In the genomic region with DNA sequence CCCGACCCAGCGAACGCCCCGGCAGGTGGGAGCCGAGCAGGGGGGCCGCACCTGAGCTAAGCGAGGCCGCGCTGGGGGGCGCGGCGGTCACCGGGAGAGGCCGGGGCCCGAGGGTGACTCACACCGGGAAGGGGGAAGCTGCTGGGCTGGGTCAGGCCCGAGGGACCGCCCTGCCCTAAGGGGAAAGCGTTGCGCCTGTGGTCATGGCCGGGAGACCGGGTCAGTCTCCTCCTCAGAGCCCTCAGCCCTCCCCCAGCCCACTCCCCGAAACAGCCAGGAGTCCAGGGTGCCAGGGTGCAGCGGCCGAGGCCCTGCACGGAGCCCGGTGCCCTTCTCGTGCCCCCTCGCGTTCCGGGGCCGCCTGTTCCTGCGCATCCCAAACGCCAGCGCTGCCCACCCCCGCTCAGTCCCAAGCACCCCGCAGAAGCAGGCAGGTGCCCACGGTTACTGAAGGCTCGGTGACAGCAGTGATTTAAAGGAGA, we compare ENCODE assay signal across 8 cellular contexts. TPM values are rescaled to one million over a fixed set of nuclear protein-coding genes. Genes with fewer than 3 reads are reported as not detected.
DNase-seq lines count a peak whose midpoint lies in the region; ATAC-seq and TF ChIP-seq lines count a peak whose summit lies in the region.

No MANE protein-coding gene starts in this region.

- H3K4me3 Mint-ChIP-seq in brain, result peak overlapping the region in 3 of 5 experiments; percentile 67 to 77 (median 73)

- H3K36me3 ChIP-seq in right lobe of liver (no peaks in the 10 kb centered on the region), upper lobe of right lung (no peaks in the 10 kb centered on the region)

- DNase-seq in EH (ENCODE audit: low read depth) (peak; percentile 49), right lobe of liver (peak; percentile 54 to 76 (median 56)), upper lobe of right lung (peak; percentile 79), NCI-H526 (lab: John Stamatoyannopoulos, UW) (no peak), RPMI8226 (no peak)

- H3K27ac Mint-ChIP-seq in brain, result peak overlapping the region in 1 of 5 experiments; percentile 70

- H3K4me3 ChIP-seq in right lobe of liver, result peak overlapping the region; percentile 71 to 94 (median 78)
- H3K4me3 ChIP-seq in upper lobe of right lung, result peak overlapping the region; percentile 88

- H3K27ac ChIP-seq in right lobe of liver, result peak overlapping the region; percentile 26 to 63 (median 57)
- H3K27ac ChIP-seq in upper lobe of right lung, result peak overlapping the region; percentile 73

- H3K9me3 Mint-ChIP-seq in brain, result no peaks in the 10 kb centered on the region

- no peak for TF ChIP-seq POLR2A in right lobe of liver (IDR thresholded peaks at IDR 0.05)

- intact Hi-C loops in right lobe of liver (cut with DNase I) (no loop called here), upper lobe of right lung (cut with DNase I) (no loop called here)

- peak; percentile 7 for ATAC-seq in HG03139 (IDR thresholded peaks at IDR 0.05; ENCODE audit: unreplicated experiment)
- peak in 3 of 4 donors; percentile 7 to 60 (median 26) for ATAC-seq in right lobe of liver
- ATAC-seq in upper lobe of right lung, result peak; percentile 55
- no peak for ATAC-seq in HG02885 (IDR thresholded peaks at IDR 0.05; ENCODE audit: poor library complexity, unreplicated experiment)

- H3K4me1 Mint-ChIP-seq in brain, result peaks cover 26% of the 10 kb centered on the region

- H3K27me3 Mint-ChIP-seq in brain, result no peaks in the 10 kb centered on the region

- WGBS in right lobe of liver (ENCODE audit: insufficient coverage, low coverage, low lambda C conversion rate, missing lambda C conversion rate), result 20% methylated on average over 11 of the region's 39 CpGs

- H3K27me3 ChIP-seq in right lobe of liver (no peaks in the 10 kb centered on the region), upper lobe of right lung (no peaks in the 10 kb centered on the region)

- TF ChIP-seq CTCF in brain (conservative IDR thresholded peaks at IDR 0.05), result no peak
- TF ChIP-seq CTCF in right lobe of liver (IDR thresholded peaks at IDR 0.05), result no peak
- no peak for TF ChIP-seq CTCF in upper lobe of right lung (IDR thresholded peaks at IDR 0.05)

- no peaks in the 10 kb centered on the region for H3K36me3 Mint-ChIP-seq in brain

- peaks cover 0 to 11% (median 0%) of the 10 kb centered on the region in 4 donors for H3K4me1 ChIP-seq in right lobe of liver
- peaks cover 13% of the 10 kb centered on the region for H3K4me1 ChIP-seq in upper lobe of right lung

- H3K9me3 ChIP-seq in right lobe of liver (no peaks in the 10 kb centered on the region), upper lobe of right lung (no peaks in the 10 kb centered on the region)

RNA-seq across cellular contexts. Expression of a gene that starts 0.7 kb away (rescaled TPM):
- polyA plus RNA-seq in brain (ENCODE audit: insufficient read depth, low read depth, low replicate concordance), result 7.3 TPM
- total RNA-seq in right lobe of liver (1 to 10 TPM; 4.7 to 8.0 (median 5.7) TPM), upper lobe of right lung (6.5 TPM)

RNA-seq across cellular contexts. Expression of a gene that starts 0.9 kb away (rescaled TPM):
- 12.0 TPM for polyA plus RNA-seq in brain (ENCODE audit: insufficient read depth, low read depth, low replicate concordance)
- total RNA-seq in right lobe of liver (10 to 100 TPM in 3 of 6 experiments, 1 to 10 TPM in 3; 3.3 to 14.4 (median 10.6) TPM), upper lobe of right lung (27.3 TPM)

RNA-seq across cellular contexts. Expression of a gene that starts 17.3 kb away (rescaled TPM):
- polyA plus RNA-seq in brain (ENCODE audit: insufficient read depth, low read depth, low replicate concordance), result 0.15 TPM
- total RNA-seq in right lobe of liver, result 10 to 100 TPM in 2 of 6 experiments, 1 to 10 TPM in 4; 3.3 to 11.5 (median 7.5) TPM
- not detected for total RNA-seq in upper lobe of right lung

RNA-seq across cellular contexts. Expression of a gene that starts 35.3 kb away (rescaled TPM):
- polyA plus RNA-seq in brain (ENCODE audit: insufficient read depth, low read depth, low replicate concordance), result 145 TPM
- total RNA-seq in right lobe of liver (10 to 100 TPM; 15.6 to 55.4 (median 20.1) TPM), upper lobe of right lung (23.9 TPM)

Comparison
In these comparisons a context has a peak if more than half of its experiments do, and no peak if none do; other contexts are left out.
1. DNase-seq: peak in EH (single experiment), right lobe of liver (3 of 3) and upper lobe of right lung (single experiment); none in NCI-H526 (0 of 2) and RPMI8226 (single experiment).